In the genomic region with DNA sequence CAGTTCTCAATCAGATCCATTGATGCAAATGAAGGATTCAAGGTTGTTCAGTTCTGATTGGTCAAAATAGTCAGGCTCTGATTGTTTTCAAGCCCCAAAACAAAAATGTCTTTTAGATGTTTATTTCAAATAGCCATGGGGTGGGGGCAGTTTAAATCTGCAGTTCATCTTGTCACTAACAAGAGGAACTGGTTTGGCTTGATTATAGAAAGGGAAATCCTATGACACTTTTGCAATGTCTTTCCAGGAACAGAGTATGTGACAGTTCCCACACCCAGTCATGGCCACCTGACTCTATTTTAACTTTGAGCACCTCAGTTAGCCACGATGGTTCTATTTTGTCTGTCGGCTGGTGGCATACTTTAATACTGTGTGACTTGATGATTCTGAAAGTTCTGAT, we compare ENCODE assay signal across 28 cellular contexts.
"Had no signal": no experiment of that assay in that cellular context is flagged by ENCODE, and none has a peak within 500 bp of the region (broad histone marks: within the 10 kb centered on the region; RNA-seq: fewer than 3 reads in every experiment).

No MANE protein-coding gene starts in this region.

- ATAC-seq: gastroesophageal sphincter; mucosa of descending colon; natural killer cell treated with Interleukin-12 subunit alpha and Interleukin-12 subunit beta and Interleukin-15 and Interleukin-18, amount 100 ng/mL, for 72 hours; stimulated activated naive B cell treated with anti-CD40 and anti-IgM and Interleukin-4, amounts not matched to agents 10 μg/mL and 1 μg/mL and 100 μg/mL, for 72 hours had no signal

- H3K4me1 ChIP-seq: ascending aorta, colonic mucosa, gastroesophageal sphincter, left ventricle myocardium inferior, right atrium auricular region, stomach, thyroid gland had no signal

- H3K9me3 ChIP-seq: ascending aorta, colonic mucosa, gastroesophageal sphincter, left ventricle myocardium inferior, right atrium auricular region, thyroid gland had no signal

- DNase-seq: activated CD4-positive, alpha-beta T cell treated with anti-CD3 and anti-CD28 coated beads for 4 hours; activated CD4-positive, alpha-beta T cell treated with anti-CD3 and anti-CD28 coated beads, Interleukin-2, amount 50 U/mL, for 48 hours; activated CD8-positive, alpha-beta memory T cell treated with anti-CD3 and anti-CD28 coated beads for 24 hours; activated effector memory CD4-positive, alpha-beta T cell treated with anti-CD3 and anti-CD28 coated beads, Interleukin-2, amount 50 U/mL, for 16 hours; activated naive CD4-positive, alpha-beta T cell treated with anti-CD3 and anti-CD28 coated beads, Interleukin-2, amount 10 ng/mL, durations not matched to agents 7 days and 5 days; activated naive CD8-positive, alpha-beta T cell treated with anti-CD3 and anti-CD28 coated beads, Interleukin-2, amount 10 ng/mL, durations not matched to agents 7 days and 5 days; cerebellar nuclear complex; colonic mucosa; dorsolateral prefrontal cortex; effector memory CD4-positive, alpha-beta T cell; erythroblast; islet precursor cell; left ventricle myocardium inferior; mucosa of descending colon; stimulated activated CD4-positive, alpha-beta T cell treated with anti-CD3 and anti-CD28 coated beads, Interleukin-15, amount 100 ng/mL, for 24 hours; stimulated activated CD4-positive, alpha-beta T cell treated with anti-CD3 and anti-CD28 coated beads, Interleukin-2, amount 100 ng/mL, for 24 hours; stimulated activated naive B cell treated with anti-CD40 and anti-IgM and Interleukin-4, amounts not matched to agents 10 μg/mL and 1 μg/mL and 100 μg/mL, for 72 hours; stomach; T-helper 9 cell; thyroid gland had no signal

- H3K27ac ChIP-seq: ascending aorta, cardiac muscle cell, colonic mucosa, dorsolateral prefrontal cortex, gastroesophageal sphincter, hepatocyte, left ventricle myocardium inferior, right atrium auricular region, stomach, thyroid gland, VCaP had no signal

- H3K4me3 ChIP-seq: ascending aorta, cardiac muscle cell, colonic mucosa, dorsolateral prefrontal cortex, gastroesophageal sphincter, hepatocyte, left ventricle myocardium inferior, lung, mucosa of descending colon, right atrium auricular region, stomach, thyroid gland had no signal

- H3K27me3 ChIP-seq: ascending aorta, cardiac muscle cell, colonic mucosa, dorsolateral prefrontal cortex, gastroesophageal sphincter, hepatocyte, right atrium auricular region, stomach, thyroid gland had no signal

- H3K36me3 ChIP-seq: ascending aorta, cardiac muscle cell, colonic mucosa, gastroesophageal sphincter, left ventricle myocardium inferior, right atrium auricular region, stomach, thyroid gland had no signal
